ENCODE assay signal across 8 cellular contexts in genomic region chr9:122091682-122092592, GRCh38. TPM values are rescaled to one million over a fixed set of nuclear protein-coding genes. Genes with fewer than 3 reads are reported as not detected.
A peak's percentile ranks its signal among the peaks of the same experiment; 100 is the strongest.
DNase-seq lines count a peak whose midpoint lies in the region; ATAC-seq and TF ChIP-seq lines count a peak whose summit lies in the region.

No MANE protein-coding gene starts in this region.

- H3K4me2 ChIP-seq in GM23338 (peak overlapping the region; percentile 88), skeletal muscle satellite cell (ENCODE audit: low read length) (peak overlapping the region; percentile 90)

- no peak overlapping the region for H3K27ac ChIP-seq in GM23338 (ENCODE audit: low read depth)
- no peak overlapping the region for H3K27ac ChIP-seq in SJSA1

- peak overlapping the region; percentile 68 for H3K4me3 ChIP-seq in GM23338
- H3K4me3 ChIP-seq in SJSA1 = peak overlapping the region; percentile 95
- H3K4me3 ChIP-seq in fibroblast of the aortic adventitia (ENCODE audit: low read depth, low read length) = peak overlapping the region; percentile 84
- H3K4me3 ChIP-seq in skeletal muscle satellite cell (ENCODE audit: low read length) = peak overlapping the region; percentile 91

- H3K9me3 Mint-ChIP-seq in GM23338 = no peaks in the 10 kb centered on the region; the same call in 2 of the 3 replicates

- H3K79me2 ChIP-seq in GM23338 (replicated peaks; ENCODE audit: insufficient read depth) = no peaks in the 10 kb centered on the region

- H4K20me1 ChIP-seq in GM23338 (replicated peaks; ENCODE audit: insufficient read depth) = peaks cover 4% of the 10 kb centered on the region

- H3K4me3 Mint-ChIP-seq in GM23338 = peak overlapping the region; percentile 77

- peaks cover 9% of the 10 kb centered on the region for H3K4me1 Mint-ChIP-seq in GM23338

- H3K9me3 ChIP-seq in SJSA1 (replicated peaks) (no peaks in the 10 kb centered on the region), skeletal muscle satellite cell (replicated peaks; ENCODE audit: low read length) (no peaks in the 10 kb centered on the region)

- no peak for ATAC-seq in GM23338
- no peak for ATAC-seq in HG02763 (IDR thresholded peaks at IDR 0.05; ENCODE audit: unreplicated experiment)
- no peak for ATAC-seq in GM21825 (IDR thresholded peaks at IDR 0.05; ENCODE audit: unreplicated experiment)

- peaks cover 7% of the 10 kb centered on the region for H3K27me3 Mint-ChIP-seq in GM23338 (ENCODE audit: insufficient read depth, low read depth, poor library complexity)

- H3K27ac Mint-ChIP-seq in GM23338 = no peak overlapping the region

- no peaks in the 10 kb centered on the region for H3K36me3 ChIP-seq in GM23338 (ENCODE audit: insufficient read depth)
- H3K36me3 ChIP-seq in SJSA1 = peaks cover 7% of the 10 kb centered on the region
- no peaks in the 10 kb centered on the region for H3K36me3 ChIP-seq in skeletal muscle satellite cell (ENCODE audit: insufficient read depth, low read length)

- H3K9me2 ChIP-seq in GM23338 (ENCODE audit: insufficient read depth) = no peaks in the 10 kb centered on the region

- H3K27me3 ChIP-seq in GM23338 (ENCODE audit: insufficient read depth) (peaks cover 26% of the 10 kb centered on the region), SJSA1 (replicated peaks) (no peaks in the 10 kb centered on the region), skeletal muscle satellite cell (ENCODE audit: control insufficient read depth, insufficient read depth, low read length) (peaks cover 3% of the 10 kb centered on the region)

- H3K4me1 ChIP-seq in GM23338 (ENCODE audit: insufficient read depth) = no peaks in the 10 kb centered on the region
- H3K4me1 ChIP-seq in SJSA1 (replicated peaks) = peaks cover 14% of the 10 kb centered on the region
- peaks cover 29% of the 10 kb centered on the region for H3K4me1 ChIP-seq in skeletal muscle satellite cell (ENCODE audit: control insufficient read depth, insufficient read depth, low read length)

- H3K9ac ChIP-seq in skeletal muscle satellite cell (ENCODE audit: low read depth, low read length) = peak overlapping the region; percentile 85

- no peaks in the 10 kb centered on the region; the same call in 2 of the 3 replicates for H3K36me3 Mint-ChIP-seq in GM23338 (ENCODE audit: low read depth)

- peak overlapping the region; percentile 90; the same call in 1 of the 2 replicates for H2AFZ ChIP-seq in GM23338

- no peak for DNase-seq in GM23338 (ENCODE audit: low spot score)
- no peak for DNase-seq in SJSA1 (ENCODE audit: low read depth in 1 of 2, low spot score in 2 of 2)
- no peak for DNase-seq in fibroblast of the aortic adventitia (ENCODE audit: low read depth)
- no peak for DNase-seq in NCI-H2196 (lab: John Stamatoyannopoulos, UW; ENCODE audit: unreplicated experiment)
- no peak for DNase-seq in hepatic stellate cell (ENCODE audit: low spot score)

- H3F3A ChIP-seq in GM23338 (replicated peaks; ENCODE audit: low read depth) = no peaks in the 10 kb centered on the region

- TF ChIP-seq CTCF in GM23338 (conservative IDR thresholded peaks at IDR 0.05; ENCODE audit: low read depth in 2 of 2) (no peak), fibroblast of the aortic adventitia (IDR thresholded peaks at IDR 0.05; ENCODE audit: insufficient read depth, low read length) (no peak)

TF ChIP-seq in GM23338, 12 proteins besides CTCF, POLR2A, EP300 and RAD21 (continues in another document):
- TF ChIP-seq ZNF462 (CRISPR knock-in tag; IDR thresholded peaks at IDR 0.05) (no peak), ETS1 (IDR thresholded peaks at IDR 0.05) (no peak), EZH2 (IDR thresholded peaks at IDR 0.05; ENCODE audit: low read depth, unreplicated experiment) (no peak), JUNB (IDR thresholded peaks at IDR 0.05; ENCODE audit: unreplicated experiment) (no peak)

RNA-seq across cellular contexts. Expression of gene TTLL11, which starts 1.2 kb away (rescaled TPM):
- 1.4 and 1.7 TPM in 2 replicates for total RNA-seq in GM23338 (2014; rRNA removed; shearing (Covaris generic))
- 0.37 and 0.57 TPM in 2 replicates for polyA plus RNA-seq in GM23338 (2016; fragmentation: Nextera tagmentation; extraction: Ambion mirVana)
- 3.8 and 5.5 TPM in 2 replicates for total RNA-seq in SJSA1 (2014; rRNA removed; shearing (Covaris generic))
- total RNA-seq in fibroblast of the aortic adventitia (ENCODE audit: low replicate concordance) = 4.8 and 7.3 TPM in 2 replicates
- total RNA-seq in skeletal muscle satellite cell (2012; rRNA removed) = 5.9 and 6.1 TPM in 2 replicates
